1 cellular context compared by ENCODE assay signal in the genomic region with DNA sequence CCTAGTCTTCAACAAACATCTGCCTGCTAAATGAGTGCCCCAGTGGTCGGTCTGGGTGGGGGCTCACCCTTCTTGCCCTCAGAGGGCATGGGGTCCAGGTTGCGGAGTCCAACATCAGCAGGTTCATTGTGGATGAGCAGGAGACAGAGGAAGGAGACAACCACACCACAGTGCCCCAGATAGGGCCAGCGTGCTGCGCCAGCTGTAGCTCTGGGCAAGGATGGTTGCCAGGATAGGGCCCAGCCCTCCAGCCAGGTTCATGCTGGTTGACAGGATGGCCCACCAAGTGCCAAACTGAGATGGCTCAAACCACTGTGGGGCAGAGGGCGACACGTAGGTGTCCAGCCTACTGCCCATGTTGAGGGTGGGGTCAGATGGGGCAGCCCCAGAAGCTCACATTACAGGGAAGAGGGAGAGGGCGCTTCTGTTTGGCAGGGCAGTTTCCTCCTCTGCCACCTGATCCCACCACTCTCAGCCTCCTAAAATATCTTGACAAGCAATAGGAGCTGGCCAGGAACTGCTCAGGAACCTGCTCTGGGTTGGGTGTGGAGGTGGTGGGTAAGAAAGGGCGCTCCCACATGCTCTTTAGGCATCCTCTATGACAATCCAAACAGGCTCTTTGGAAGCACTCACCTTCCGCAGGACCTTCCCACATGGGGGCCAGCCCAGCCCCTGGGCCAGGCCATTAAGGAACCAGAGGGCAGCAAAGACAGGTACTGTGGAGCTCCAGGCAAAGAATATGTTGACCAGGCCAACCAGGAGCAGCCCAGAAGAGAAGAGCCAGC.
TF ChIP-seq lines count a peak whose summit lies in the region.

No MANE protein-coding gene starts in this region.

TF ChIP-seq in HepG2, 621 proteins besides CTCF, POLR2A, EP300 and RAD21:
- TF ChIP-seq ZNF546 (CRISPR knock-in tag; conservative IDR thresholded peaks at IDR 0.05) (0 out of 2 replicates have a peak, but pooled peaks have one; percentile 12), SRSF1 (optimal IDR thresholded peaks at IDR 0.05; ENCODE audit: low read depth, low read length) (peak; percentile 65), HES4 (CRISPR knock-in tag; IDR thresholded peaks at IDR 0.05; ENCODE audit: borderline replicate concordance) (0 out of 2 replicates have a peak, but pooled peaks have one; percentile 26), ZSCAN21 (CRISPR knock-in tag; IDR thresholded peaks at IDR 0.05; ENCODE audit: borderline replicate concordance) (0 out of 2 replicates have a peak, but pooled peaks have one; percentile 11), TMF1 (CRISPR knock-in tag; IDR thresholded peaks at IDR 0.05; ENCODE audit: low read depth) (peak; percentile 49; the same call in 1 of the 2 replicates), ZFP36L2 (CRISPR knock-in tag; IDR thresholded peaks at IDR 0.05) (no peak), ZNF879 (CRISPR knock-in tag; IDR thresholded peaks at IDR 0.05) (peak; percentile 52; the same call in 1 of the 2 replicates), SNAPC2 (CRISPR knock-in tag; IDR thresholded peaks at IDR 0.05) (0 out of 2 replicates have a peak, but pooled peaks have one; percentile 39), HNRNPL (IDR thresholded peaks at IDR 0.05; ENCODE audit: low read depth, low read length) (0 out of 2 replicates have a peak, but pooled peaks have one; percentile 65), EEA1 (CRISPR knock-in tag; IDR thresholded peaks at IDR 0.05; ENCODE audit: borderline replicate concordance) (0 out of 2 replicates have a peak, but pooled peaks have one; percentile 34)
- TF ChIP-seq, protein P1, sequence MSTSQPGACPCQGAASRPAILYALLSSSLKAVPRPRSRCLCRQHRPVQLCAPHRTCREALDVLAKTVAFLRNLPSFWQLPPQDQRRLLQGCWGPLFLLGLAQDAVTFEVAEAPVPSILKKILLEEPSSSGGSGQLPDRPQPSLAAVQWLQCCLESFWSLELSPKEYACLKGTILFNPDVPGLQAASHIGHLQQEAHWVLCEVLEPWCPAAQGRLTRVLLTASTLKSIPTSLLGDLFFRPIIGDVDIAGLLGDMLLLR (CRISPR knock-in tag; IDR thresholded peaks at IDR 0.05), result 0 out of 2 replicates have a peak, but pooled peaks have one; percentile 26
- TF ChIP-seq, protein P2, sequence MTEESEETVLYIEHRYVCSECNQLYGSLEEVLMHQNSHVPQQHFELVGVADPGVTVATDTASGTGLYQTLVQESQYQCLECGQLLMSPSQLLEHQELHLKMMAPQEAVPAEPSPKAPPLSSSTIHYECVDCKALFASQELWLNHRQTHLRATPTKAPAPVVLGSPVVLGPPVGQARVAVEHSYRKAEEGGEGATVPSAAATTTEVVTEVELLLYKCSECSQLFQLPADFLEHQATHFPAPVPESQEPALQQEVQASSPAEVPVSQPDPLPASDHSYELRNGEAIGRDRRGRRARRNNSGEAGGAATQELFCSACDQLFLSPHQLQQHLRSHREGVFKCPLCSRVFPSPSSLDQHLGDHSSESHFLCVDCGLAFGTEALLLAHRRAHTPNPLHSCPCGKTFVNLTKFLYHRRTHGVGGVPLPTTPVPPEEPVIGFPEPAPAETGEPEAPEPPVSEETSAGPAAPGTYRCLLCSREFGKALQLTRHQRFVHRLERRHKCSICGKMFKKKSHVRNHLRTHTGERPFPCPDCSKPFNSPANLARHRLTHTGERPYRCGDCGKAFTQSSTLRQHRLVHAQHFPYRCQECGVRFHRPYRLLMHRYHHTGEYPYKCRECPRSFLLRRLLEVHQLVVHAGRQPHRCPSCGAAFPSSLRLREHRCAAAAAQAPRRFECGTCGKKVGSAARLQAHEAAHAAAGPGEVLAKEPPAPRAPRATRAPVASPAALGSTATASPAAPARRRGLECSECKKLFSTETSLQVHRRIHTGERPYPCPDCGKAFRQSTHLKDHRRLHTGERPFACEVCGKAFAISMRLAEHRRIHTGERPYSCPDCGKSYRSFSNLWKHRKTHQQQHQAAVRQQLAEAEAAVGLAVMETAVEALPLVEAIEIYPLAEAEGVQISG (CRISPR knock-in tag; IDR thresholded peaks at IDR 0.05), result 0 out of 2 replicates have a peak, but pooled peaks have one; percentile 6
- TF ChIP-seq, protein P3, sequence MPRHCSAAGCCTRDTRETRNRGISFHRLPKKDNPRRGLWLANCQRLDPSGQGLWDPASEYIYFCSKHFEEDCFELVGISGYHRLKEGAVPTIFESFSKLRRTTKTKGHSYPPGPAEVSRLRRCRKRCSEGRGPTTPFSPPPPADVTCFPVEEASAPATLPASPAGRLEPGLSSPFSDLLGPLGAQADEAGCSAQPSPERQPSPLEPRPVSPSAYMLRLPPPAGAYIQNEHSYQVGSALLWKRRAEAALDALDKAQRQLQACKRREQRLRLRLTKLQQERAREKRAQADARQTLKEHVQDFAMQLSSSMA (CRISPR knock-in tag; IDR thresholded peaks at IDR 0.05), result 0 out of 2 replicates have a peak, but pooled peaks have one; percentile 44
- TF ChIP-seq, protein P4, sequence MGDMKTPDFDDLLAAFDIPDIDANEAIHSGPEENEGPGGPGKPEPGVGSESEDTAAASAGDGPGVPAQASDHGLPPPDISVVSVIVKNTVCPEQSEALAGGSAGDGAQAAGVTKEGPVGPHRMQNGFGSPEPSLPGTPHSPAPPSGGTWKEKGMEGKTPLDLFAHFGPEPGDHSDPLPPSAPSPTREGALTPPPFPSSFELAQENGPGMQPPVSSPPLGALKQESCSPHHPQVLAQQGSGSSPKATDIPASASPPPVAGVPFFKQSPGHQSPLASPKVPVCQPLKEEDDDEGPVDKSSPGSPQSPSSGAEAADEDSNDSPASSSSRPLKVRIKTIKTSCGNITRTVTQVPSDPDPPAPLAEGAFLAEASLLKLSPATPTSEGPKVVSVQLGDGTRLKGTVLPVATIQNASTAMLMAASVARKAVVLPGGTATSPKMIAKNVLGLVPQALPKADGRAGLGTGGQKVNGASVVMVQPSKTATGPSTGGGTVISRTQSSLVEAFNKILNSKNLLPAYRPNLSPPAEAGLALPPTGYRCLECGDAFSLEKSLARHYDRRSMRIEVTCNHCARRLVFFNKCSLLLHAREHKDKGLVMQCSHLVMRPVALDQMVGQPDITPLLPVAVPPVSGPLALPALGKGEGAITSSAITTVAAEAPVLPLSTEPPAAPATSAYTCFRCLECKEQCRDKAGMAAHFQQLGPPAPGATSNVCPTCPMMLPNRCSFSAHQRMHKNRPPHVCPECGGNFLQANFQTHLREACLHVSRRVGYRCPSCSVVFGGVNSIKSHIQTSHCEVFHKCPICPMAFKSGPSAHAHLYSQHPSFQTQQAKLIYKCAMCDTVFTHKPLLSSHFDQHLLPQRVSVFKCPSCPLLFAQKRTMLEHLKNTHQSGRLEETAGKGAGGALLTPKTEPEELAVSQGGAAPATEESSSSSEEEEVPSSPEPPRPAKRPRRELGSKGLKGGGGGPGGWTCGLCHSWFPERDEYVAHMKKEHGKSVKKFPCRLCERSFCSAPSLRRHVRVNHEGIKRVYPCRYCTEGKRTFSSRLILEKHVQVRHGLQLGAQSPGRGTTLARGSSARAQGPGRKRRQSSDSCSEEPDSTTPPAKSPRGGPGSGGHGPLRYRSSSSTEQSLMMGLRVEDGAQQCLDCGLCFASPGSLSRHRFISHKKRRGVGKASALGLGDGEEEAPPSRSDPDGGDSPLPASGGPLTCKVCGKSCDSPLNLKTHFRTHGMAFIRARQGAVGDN (CRISPR knock-in tag; IDR thresholded peaks at IDR 0.05), result peak; percentile 53; the same call in 1 of the 2 replicates
- TF ChIP-seq, protein P5, sequence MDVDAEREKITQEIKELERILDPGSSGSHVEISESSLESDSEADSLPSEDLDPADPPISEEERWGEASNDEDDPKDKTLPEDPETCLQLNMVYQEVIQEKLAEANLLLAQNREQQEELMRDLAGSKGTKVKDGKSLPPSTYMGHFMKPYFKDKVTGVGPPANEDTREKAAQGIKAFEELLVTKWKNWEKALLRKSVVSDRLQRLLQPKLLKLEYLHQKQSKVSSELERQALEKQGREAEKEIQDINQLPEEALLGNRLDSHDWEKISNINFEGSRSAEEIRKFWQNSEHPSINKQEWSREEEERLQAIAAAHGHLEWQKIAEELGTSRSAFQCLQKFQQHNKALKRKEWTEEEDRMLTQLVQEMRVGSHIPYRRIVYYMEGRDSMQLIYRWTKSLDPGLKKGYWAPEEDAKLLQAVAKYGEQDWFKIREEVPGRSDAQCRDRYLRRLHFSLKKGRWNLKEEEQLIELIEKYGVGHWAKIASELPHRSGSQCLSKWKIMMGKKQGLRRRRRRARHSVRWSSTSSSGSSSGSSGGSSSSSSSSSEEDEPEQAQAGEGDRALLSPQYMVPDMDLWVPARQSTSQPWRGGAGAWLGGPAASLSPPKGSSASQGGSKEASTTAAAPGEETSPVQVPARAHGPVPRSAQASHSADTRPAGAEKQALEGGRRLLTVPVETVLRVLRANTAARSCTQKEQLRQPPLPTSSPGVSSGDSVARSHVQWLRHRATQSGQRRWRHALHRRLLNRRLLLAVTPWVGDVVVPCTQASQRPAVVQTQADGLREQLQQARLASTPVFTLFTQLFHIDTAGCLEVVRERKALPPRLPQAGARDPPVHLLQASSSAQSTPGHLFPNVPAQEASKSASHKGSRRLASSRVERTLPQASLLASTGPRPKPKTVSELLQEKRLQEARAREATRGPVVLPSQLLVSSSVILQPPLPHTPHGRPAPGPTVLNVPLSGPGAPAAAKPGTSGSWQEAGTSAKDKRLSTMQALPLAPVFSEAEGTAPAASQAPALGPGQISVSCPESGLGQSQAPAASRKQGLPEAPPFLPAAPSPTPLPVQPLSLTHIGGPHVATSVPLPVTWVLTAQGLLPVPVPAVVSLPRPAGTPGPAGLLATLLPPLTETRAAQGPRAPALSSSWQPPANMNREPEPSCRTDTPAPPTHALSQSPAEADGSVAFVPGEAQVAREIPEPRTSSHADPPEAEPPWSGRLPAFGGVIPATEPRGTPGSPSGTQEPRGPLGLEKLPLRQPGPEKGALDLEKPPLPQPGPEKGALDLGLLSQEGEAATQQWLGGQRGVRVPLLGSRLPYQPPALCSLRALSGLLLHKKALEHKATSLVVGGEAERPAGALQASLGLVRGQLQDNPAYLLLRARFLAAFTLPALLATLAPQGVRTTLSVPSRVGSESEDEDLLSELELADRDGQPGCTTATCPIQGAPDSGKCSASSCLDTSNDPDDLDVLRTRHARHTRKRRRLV (CRISPR knock-in tag; IDR thresholded peaks at IDR 0.05), result no peak
- TF ChIP-seq, protein P6, sequence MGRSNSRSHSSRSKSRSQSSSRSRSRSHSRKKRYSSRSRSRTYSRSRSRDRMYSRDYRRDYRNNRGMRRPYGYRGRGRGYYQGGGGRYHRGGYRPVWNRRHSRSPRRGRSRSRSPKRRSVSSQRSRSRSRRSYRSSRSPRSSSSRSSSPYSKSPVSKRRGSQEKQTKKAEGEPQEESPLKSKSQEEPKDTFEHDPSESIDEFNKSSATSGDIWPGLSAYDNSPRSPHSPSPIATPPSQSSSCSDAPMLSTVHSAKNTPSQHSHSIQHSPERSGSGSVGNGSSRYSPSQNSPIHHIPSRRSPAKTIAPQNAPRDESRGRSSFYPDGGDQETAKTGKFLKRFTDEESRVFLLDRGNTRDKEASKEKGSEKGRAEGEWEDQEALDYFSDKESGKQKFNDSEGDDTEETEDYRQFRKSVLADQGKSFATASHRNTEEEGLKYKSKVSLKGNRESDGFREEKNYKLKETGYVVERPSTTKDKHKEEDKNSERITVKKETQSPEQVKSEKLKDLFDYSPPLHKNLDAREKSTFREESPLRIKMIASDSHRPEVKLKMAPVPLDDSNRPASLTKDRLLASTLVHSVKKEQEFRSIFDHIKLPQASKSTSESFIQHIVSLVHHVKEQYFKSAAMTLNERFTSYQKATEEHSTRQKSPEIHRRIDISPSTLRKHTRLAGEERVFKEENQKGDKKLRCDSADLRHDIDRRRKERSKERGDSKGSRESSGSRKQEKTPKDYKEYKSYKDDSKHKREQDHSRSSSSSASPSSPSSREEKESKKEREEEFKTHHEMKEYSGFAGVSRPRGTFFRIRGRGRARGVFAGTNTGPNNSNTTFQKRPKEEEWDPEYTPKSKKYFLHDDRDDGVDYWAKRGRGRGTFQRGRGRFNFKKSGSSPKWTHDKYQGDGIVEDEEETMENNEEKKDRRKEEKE (IDR thresholded peaks at IDR 0.05), result no peak
- TF ChIP-seq, protein P7, sequence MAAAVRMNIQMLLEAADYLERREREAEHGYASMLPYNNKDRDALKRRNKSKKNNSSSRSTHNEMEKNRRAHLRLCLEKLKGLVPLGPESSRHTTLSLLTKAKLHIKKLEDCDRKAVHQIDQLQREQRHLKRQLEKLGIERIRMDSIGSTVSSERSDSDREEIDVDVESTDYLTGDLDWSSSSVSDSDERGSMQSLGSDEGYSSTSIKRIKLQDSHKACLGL (CRISPR knock-in tag; IDR thresholded peaks at IDR 0.05), result no peak
TF ChIP-seq in HepG2: peak in this region for 13.
